1 cellular context compared by ENCODE assay signal in the genomic region with DNA sequence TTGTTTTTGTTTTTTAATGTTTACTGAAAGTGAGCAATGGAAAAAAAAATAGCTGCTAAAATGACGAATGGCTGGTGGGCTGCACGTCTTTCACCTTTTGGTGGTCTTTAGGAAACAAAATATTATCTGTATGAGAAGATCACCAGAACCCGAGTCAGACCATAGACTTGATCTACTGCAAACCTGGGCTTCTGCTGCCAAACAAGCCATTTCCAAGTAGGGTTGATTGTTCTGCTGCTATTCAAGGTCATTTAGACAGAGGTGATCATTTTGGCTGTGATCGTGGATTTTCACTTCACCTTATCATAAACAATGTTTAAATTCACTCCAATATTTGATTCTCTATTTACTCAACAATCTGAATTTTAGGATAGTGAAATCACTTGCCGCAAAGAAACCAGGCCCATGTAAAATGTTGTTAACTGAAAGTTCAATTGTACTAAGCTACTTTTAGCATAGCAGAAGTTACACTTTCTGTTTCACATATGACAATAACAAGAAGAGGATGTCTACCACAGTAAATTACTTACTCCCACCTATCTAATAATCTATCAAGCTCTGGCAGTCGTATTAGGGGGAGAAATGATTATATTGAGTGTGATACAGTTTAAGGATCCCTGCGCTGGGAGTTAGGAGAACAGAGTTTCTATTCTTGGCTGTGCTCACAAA.
TF ChIP-seq lines count a peak whose summit lies in the region.

No MANE protein-coding gene starts in this region.

TF ChIP-seq in WTC11, 78 proteins besides CTCF, POLR2A, EP300 and RAD21 (continued from another document):
- TF ChIP-seq, protein P1, sequence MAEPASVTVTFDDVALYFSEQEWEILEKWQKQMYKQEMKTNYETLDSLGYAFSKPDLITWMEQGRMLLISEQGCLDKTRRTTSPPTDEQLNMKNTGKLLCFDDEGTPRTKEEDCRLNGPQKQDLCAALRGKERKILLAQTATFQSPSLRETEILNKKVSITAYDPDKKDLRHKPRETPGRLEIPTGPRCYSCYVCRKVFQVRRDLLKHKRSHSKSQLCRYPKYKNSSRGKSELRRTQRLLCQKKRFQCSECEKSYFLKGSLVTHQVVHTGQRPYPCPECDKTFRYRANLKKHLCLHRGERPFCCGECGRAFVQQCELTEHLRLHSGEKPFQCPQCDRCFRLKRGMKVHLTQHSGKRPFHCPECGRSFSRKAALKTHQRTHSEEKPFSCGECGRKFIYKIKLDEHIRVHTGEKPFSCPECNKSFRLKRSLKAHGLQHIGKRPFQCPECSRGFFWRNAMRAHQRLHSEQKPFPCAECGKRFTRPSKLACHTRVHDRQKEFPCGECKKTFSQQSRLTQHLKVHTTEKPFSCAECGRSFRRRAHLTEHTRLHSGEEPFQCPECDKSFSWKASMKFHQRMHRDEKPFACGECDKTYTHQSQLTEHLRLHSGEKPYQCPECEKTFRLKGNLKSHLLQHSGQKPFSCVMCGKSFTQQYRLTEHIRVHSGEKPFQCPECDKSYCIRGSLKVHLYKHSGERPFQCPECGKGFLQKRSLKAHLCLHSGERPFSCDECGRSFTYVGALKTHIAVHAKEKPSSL (CRISPR knock-in tag; conservative IDR thresholded peaks at IDR 0.05): no peak
- TF ChIP-seq, protein P2, sequence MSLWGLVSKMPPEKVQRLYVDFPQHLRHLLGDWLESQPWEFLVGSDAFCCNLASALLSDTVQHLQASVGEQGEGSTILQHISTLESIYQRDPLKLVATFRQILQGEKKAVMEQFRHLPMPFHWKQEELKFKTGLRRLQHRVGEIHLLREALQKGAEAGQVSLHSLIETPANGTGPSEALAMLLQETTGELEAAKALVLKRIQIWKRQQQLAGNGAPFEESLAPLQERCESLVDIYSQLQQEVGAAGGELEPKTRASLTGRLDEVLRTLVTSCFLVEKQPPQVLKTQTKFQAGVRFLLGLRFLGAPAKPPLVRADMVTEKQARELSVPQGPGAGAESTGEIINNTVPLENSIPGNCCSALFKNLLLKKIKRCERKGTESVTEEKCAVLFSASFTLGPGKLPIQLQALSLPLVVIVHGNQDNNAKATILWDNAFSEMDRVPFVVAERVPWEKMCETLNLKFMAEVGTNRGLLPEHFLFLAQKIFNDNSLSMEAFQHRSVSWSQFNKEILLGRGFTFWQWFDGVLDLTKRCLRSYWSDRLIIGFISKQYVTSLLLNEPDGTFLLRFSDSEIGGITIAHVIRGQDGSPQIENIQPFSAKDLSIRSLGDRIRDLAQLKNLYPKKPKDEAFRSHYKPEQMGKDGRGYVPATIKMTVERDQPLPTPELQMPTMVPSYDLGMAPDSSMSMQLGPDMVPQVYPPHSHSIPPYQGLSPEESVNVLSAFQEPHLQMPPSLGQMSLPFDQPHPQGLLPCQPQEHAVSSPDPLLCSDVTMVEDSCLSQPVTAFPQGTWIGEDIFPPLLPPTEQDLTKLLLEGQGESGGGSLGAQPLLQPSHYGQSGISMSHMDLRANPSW (CRISPR knock-in tag; conservative IDR thresholded peaks at IDR 0.05; ENCODE audit: low read depth): no peak
- TF ChIP-seq TP53 (CRISPR knock-in tag; IDR thresholded peaks at IDR 0.05): no peak
- no peak for TF ChIP-seq EMX1 (CRISPR knock-in tag; IDR thresholded peaks at IDR 0.05)
- TF ChIP-seq, protein P3, sequence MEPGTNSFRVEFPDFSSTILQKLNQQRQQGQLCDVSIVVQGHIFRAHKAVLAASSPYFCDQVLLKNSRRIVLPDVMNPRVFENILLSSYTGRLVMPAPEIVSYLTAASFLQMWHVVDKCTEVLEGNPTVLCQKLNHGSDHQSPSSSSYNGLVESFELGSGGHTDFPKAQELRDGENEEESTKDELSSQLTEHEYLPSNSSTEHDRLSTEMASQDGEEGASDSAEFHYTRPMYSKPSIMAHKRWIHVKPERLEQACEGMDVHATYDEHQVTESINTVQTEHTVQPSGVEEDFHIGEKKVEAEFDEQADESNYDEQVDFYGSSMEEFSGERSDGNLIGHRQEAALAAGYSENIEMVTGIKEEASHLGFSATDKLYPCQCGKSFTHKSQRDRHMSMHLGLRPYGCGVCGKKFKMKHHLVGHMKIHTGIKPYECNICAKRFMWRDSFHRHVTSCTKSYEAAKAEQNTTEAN (CRISPR knock-in tag; IDR thresholded peaks at IDR 0.05): no peak
- TF ChIP-seq, protein P4, sequence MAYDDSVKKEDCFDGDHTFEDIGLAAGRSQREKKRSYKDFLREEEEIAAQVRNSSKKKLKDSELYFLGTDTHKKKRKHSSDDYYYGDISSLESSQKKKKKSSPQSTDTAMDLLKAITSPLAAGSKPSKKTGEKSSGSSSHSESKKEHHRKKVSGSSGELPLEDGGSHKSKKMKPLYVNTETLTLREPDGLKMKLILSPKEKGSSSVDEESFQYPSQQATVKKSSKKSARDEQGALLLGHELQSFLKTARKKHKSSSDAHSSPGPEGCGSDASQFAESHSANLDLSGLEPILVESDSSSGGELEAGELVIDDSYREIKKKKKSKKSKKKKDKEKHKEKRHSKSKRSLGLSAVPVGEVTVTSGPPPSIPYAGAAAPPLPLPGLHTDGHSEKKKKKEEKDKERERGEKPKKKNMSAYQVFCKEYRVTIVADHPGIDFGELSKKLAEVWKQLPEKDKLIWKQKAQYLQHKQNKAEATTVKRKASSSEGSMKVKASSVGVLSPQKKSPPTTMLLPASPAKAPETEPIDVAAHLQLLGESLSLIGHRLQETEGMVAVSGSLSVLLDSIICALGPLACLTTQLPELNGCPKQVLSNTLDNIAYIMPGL (CRISPR knock-in tag; IDR thresholded peaks at IDR 0.05): no peak
- TF ChIP-seq CREM (CRISPR knock-in tag; IDR thresholded peaks at IDR 0.05): no peak
- TF ChIP-seq, protein P5, sequence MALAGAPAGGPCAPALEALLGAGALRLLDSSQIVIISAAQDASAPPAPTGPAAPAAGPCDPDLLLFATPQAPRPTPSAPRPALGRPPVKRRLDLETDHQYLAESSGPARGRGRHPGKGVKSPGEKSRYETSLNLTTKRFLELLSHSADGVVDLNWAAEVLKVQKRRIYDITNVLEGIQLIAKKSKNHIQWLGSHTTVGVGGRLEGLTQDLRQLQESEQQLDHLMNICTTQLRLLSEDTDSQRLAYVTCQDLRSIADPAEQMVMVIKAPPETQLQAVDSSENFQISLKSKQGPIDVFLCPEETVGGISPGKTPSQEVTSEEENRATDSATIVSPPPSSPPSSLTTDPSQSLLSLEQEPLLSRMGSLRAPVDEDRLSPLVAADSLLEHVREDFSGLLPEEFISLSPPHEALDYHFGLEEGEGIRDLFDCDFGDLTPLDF (CRISPR knock-in tag; IDR thresholded peaks at IDR 0.05): no peak
TF ChIP-seq in WTC11: peak in this region for 0.
